ENCODE assay signal across 20 cellular contexts in genomic region chr6:160085713-160086505, GRCh38. TPM values are rescaled to one million over a fixed set of nuclear protein-coding genes. Genes with fewer than 3 reads are reported as not detected.
DNase-seq lines count a peak whose midpoint lies in the region; ATAC-seq and TF ChIP-seq lines count a peak whose summit lies in the region.
"Had no signal": no experiment of that assay in that cellular context is flagged by ENCODE, and none has a peak within 500 bp of the region (broad histone marks: within the 10 kb centered on the region; RNA-seq: fewer than 3 reads in every experiment).

No MANE protein-coding gene starts in this region.

- peaks cover 8% of the 10 kb centered on the region for H3K4me1 Mint-ChIP-seq in activated CD8-positive, alpha-beta memory T cell treated with anti-CD3 and anti-CD28 coated beads, Interleukin-2, amount 10 ng/mL, durations not matched to agents 7 days and 5 days
- H3K4me1 Mint-ChIP-seq in activated naive CD8-positive, alpha-beta T cell treated with anti-CD3 and anti-CD28 coated beads, Interleukin-2, amount 10 ng/mL, durations not matched to agents 7 days and 5 days, result peaks cover 5% of the 10 kb centered on the region
- H3K4me1 Mint-ChIP-seq in stimulated activated naive CD8-positive, alpha-beta T cell treated with anti-CD3 and anti-CD28 coated beads, Interleukin-15, amount 100 ng/mL, for 72 hours, result peaks cover 39% of the 10 kb centered on the region

- H3K36me3 ChIP-seq in mucosa of descending colon (ENCODE audit: low read depth) (peaks cover 15% of the 10 kb centered on the region), mammary epithelial cell (ENCODE audit: insufficient read depth, low read length) (peaks cover 30% of the 10 kb centered on the region)
- H3K36me3 ChIP-seq: ovary had no signal

- peaks cover 66% of the 10 kb centered on the region for H3K36me3 Mint-ChIP-seq in activated CD8-positive, alpha-beta memory T cell treated with anti-CD3 and anti-CD28 coated beads, Interleukin-2, amount 10 ng/mL, durations not matched to agents 7 days and 5 days
- peaks cover 33% of the 10 kb centered on the region for H3K36me3 Mint-ChIP-seq in activated naive CD8-positive, alpha-beta T cell treated with anti-CD3 and anti-CD28 coated beads, Interleukin-2, amount 10 ng/mL, durations not matched to agents 7 days and 5 days

- intact Hi-C loops in mucosa of descending colon (cut with DNase I, micrococcal nuclease) (loop anchor here in 1 of 2 donors (10.0 kb wide), 1 partner anchor 369 kb away; no protein-coding TSS in a partner anchor), mammary epithelial cell (cut with micrococcal nuclease) (loop anchor here (5.0 kb wide), 2 partner anchors 136 to 446 kb away; no protein-coding TSS in a partner anchor)

- no peaks in the 10 kb centered on the region for H3K9me3 Mint-ChIP-seq in activated CD8-positive, alpha-beta memory T cell treated with anti-CD3 and anti-CD28 coated beads, Interleukin-2, amount 10 ng/mL, durations not matched to agents 7 days and 5 days (ENCODE audit: low read depth)
- no peaks in the 10 kb centered on the region for H3K9me3 Mint-ChIP-seq in activated naive CD8-positive, alpha-beta T cell treated with anti-CD3 and anti-CD28 coated beads, Interleukin-2, amount 10 ng/mL, durations not matched to agents 7 days and 5 days
- H3K9me3 Mint-ChIP-seq in stimulated activated naive CD8-positive, alpha-beta T cell treated with anti-CD3 and anti-CD28 coated beads, Interleukin-15, amount 100 ng/mL, for 72 hours, result no peaks in the 10 kb centered on the region

- CTCF ChIA-PET in activated CD8-positive, alpha-beta memory T cell treated with anti-CD3 and anti-CD28 coated beads, Interleukin-2, amount 10 ng/mL, durations not matched to agents 7 days and 5 days (lab: Charles Lee), result no interaction called here
- CTCF ChIA-PET in mammary epithelial cell (lab: Charles Lee; ENCODE audit: low non-redundant PET), result no interaction called here

- no peaks in the 10 kb centered on the region for H3K9me3 ChIP-seq in mucosa of descending colon
- no peaks in the 10 kb centered on the region for H3K9me3 ChIP-seq in mammary epithelial cell (replicated peaks; ENCODE audit: insufficient read depth, low read length)
- H3K9me3 ChIP-seq: ovary, SJCRH30 had no signal

- BruUV-seq in mammary epithelial cell (replicated peaks; lab: Mats Ljungman, UMichigan), result no TSS peak

- H3K27ac ChIP-seq in mammary epithelial cell (ENCODE audit: insufficient read depth, low read depth, low read length), result no peak overlapping the region
- H3K27ac ChIP-seq: BLaER1 treated with 17β-estradiol and CSF1 and Interleukin-3, amounts not matched to agents 10 nM and 100 nM; ovary; PC-9; SJCRH30 had no signal

- POLR2A ChIA-PET in activated naive CD8-positive, alpha-beta T cell treated with anti-CD3 and anti-CD28 coated beads, Interleukin-2, amount 10 ng/mL, durations not matched to agents 7 days and 5 days (lab: Charles Lee), result no interaction called here

- H4K20me1 ChIP-seq in mammary epithelial cell (ENCODE audit: insufficient read depth, low read length), result no peaks in the 10 kb centered on the region

- H3K9ac ChIP-seq in mammary epithelial cell (ENCODE audit: insufficient read depth, low read length), result no peak overlapping the region
- H3K9ac ChIP-seq: BLaER1 treated with 17β-estradiol and CSF1 and Interleukin-3, amounts not matched to agents 10 nM and 100 nM had no signal

- H3K27me3 Mint-ChIP-seq in activated CD8-positive, alpha-beta memory T cell treated with anti-CD3 and anti-CD28 coated beads, Interleukin-2, amount 10 ng/mL, durations not matched to agents 7 days and 5 days, result no peaks in the 10 kb centered on the region
- H3K27me3 Mint-ChIP-seq in activated naive CD8-positive, alpha-beta T cell treated with anti-CD3 and anti-CD28 coated beads, Interleukin-2, amount 10 ng/mL, durations not matched to agents 7 days and 5 days, result no peaks in the 10 kb centered on the region
- H3K27me3 Mint-ChIP-seq in stimulated activated naive CD8-positive, alpha-beta T cell treated with anti-CD3 and anti-CD28 coated beads, Interleukin-15, amount 100 ng/mL, for 72 hours, result no peaks in the 10 kb centered on the region

- H3K4me3 Mint-ChIP-seq in activated CD8-positive, alpha-beta memory T cell treated with anti-CD3 and anti-CD28 coated beads, Interleukin-2, amount 10 ng/mL, durations not matched to agents 7 days and 5 days, result no peak overlapping the region
- no peak overlapping the region for H3K4me3 Mint-ChIP-seq in activated naive CD8-positive, alpha-beta T cell treated with anti-CD3 and anti-CD28 coated beads, Interleukin-2, amount 10 ng/mL, durations not matched to agents 7 days and 5 days
- H3K4me3 Mint-ChIP-seq in stimulated activated naive CD8-positive, alpha-beta T cell treated with anti-CD3 and anti-CD28 coated beads, Interleukin-15, amount 100 ng/mL, for 72 hours, result no peak overlapping the region
- H3K4me3 Mint-ChIP-seq: H9 had no signal

- no peak overlapping the region for H3K4me2 ChIP-seq in mammary epithelial cell (ENCODE audit: insufficient read depth, low read depth, low read length)
- H3K4me2 ChIP-seq: BLaER1 treated with 17β-estradiol and CSF1 and Interleukin-3, amounts not matched to agents 10 nM and 100 nM; PC-9 had no signal

- no peaks in the 10 kb centered on the region for H3K27me3 ChIP-seq in mammary epithelial cell (ENCODE audit: insufficient read depth, low read length)
- H3K27me3 ChIP-seq: BLaER1 treated with 17β-estradiol and CSF1 and Interleukin-3, amounts not matched to agents 10 nM and 100 nM; ovary; SJCRH30 had no signal

- ATAC-seq in activated CD8-positive, alpha-beta memory T cell treated with anti-CD3 and anti-CD28 coated beads, Interleukin-2, amount 10 ng/mL, durations not matched to agents 7 days and 5 days, result no peak
- ATAC-seq in activated naive CD8-positive, alpha-beta T cell treated with anti-CD3 and anti-CD28 coated beads, Interleukin-2, amount 10 ng/mL, durations not matched to agents 7 days and 5 days (ENCODE audit: low read depth), result no peak
- ATAC-seq in mucosa of descending colon, result peak; percentile 75
- peak; percentile 46 for ATAC-seq in stimulated activated naive CD8-positive, alpha-beta T cell treated with anti-CD3 and anti-CD28 coated beads, Interleukin-15, amount 100 ng/mL, for 72 hours
- ATAC-seq: left cardiac atrium, sciatic nerve had no signal

- no peak for TF ChIP-seq CTCF in mucosa of descending colon (IDR thresholded peaks at IDR 0.05)
- no peak for TF ChIP-seq CTCF in mammary epithelial cell (conservative IDR thresholded peaks at IDR 0.05 in 1 of 2, IDR thresholded peaks at IDR 0.05 in 1 of 2; ENCODE audit: extremely low read depth in 1 of 2, insufficient read depth in 1 of 2, low read depth in 1 of 2, low read length in 2 of 2)

- in situ Hi-C loops in mammary epithelial cell (cut with MboI; ENCODE audit: low sequenced_read_pairs in 2 of 2), result no loop called here

- peaks cover 3% of the 10 kb centered on the region for H3K4me1 ChIP-seq in mucosa of descending colon (ENCODE audit: low read depth)
- no peaks in the 10 kb centered on the region for H3K4me1 ChIP-seq in mammary epithelial cell (ENCODE audit: insufficient read depth, low read length)
- H3K4me1 ChIP-seq: SJCRH30 had no signal

- no peak overlapping the region for H3K4me3 ChIP-seq in mucosa of descending colon
- H3K4me3 ChIP-seq in mammary epithelial cell (replicated peaks in 1 of 3; ENCODE audit: insufficient read depth in 1 of 3, low read depth in 2 of 3, low read length in 3 of 3), result no peak overlapping the region
- H3K4me3 ChIP-seq: BLaER1 treated with 17β-estradiol and CSF1 and Interleukin-3, amounts not matched to agents 10 nM and 100 nM; ovary; PC-9; SJCRH30 had no signal

- H2AFZ ChIP-seq in mammary epithelial cell (ENCODE audit: low read depth, low read length), result no peak overlapping the region
- H2AFZ ChIP-seq: PC-9 had no signal

- DNase-seq in activated CD8-positive, alpha-beta memory T cell treated with anti-CD3 and anti-CD28 coated beads, Interleukin-2, amount 10 ng/mL, durations not matched to agents 7 days and 5 days, result no peak
- DNase-seq in activated CD8-positive, alpha-beta memory T cell treated with anti-CD3 and anti-CD28 coated beads, Interleukin-2, amount 50 U/mL, for 4 hours, result no peak
- no peak for DNase-seq in activated naive CD8-positive, alpha-beta T cell treated with anti-CD3 and anti-CD28 coated beads, Interleukin-2, amount 10 ng/mL, durations not matched to agents 7 days and 5 days
- peak; percentile 73 to 85 (median 75) for DNase-seq in mucosa of descending colon
- no peak for DNase-seq in stimulated activated naive CD8-positive, alpha-beta T cell treated with anti-CD3 and anti-CD28 coated beads, Interleukin-15, amount 100 ng/mL, for 72 hours
- no peak for DNase-seq in stimulated activated CD4-positive, alpha-beta T cell treated with anti-CD3 and anti-CD28 coated beads, Interleukin-4, amount 100 ng/mL, for 4 hours
- no peak for DNase-seq in mammary epithelial cell
- no peak for DNase-seq in hippocampal formation (lab: John Stamatoyannopoulos, UW)
- DNase-seq: activated CD4-positive, CD25-positive, alpha-beta regulatory T cell treated with anti-CD3 and anti-CD28 coated beads, Interleukin-2, amount 50 U/mL, for 72 hours; activated naive CD4-positive, alpha-beta T cell treated with Interleukin-2 at 50 U/mL for 16 hours; DMS153; GF-D8; H9; left cardiac atrium; NCI-H1105 treated with DMSO at 0.1 percent for 48 hours; ovary; PC-9 had no signal

- WGBS in mammary epithelial cell (ENCODE audit: low coverage, missing lambda C conversion rate), result 92% methylated on average over 15 of the region's 15 CpGs

- H3K79me2 ChIP-seq in mammary epithelial cell (ENCODE audit: insufficient read depth, low read length), result no peaks in the 10 kb centered on the region

- dilution Hi-C loops in mammary epithelial cell (cut with HindIII; ENCODE audit: low sequenced_read_pairs), result no loop called here

- H3K27ac Mint-ChIP-seq in activated CD8-positive, alpha-beta memory T cell treated with anti-CD3 and anti-CD28 coated beads, Interleukin-2, amount 10 ng/mL, durations not matched to agents 7 days and 5 days, result peak overlapping the region; percentile 16
- peak overlapping the region; percentile 30 for H3K27ac Mint-ChIP-seq in activated naive CD8-positive, alpha-beta T cell treated with anti-CD3 and anti-CD28 coated beads, Interleukin-2, amount 10 ng/mL, durations not matched to agents 7 days and 5 days
- H3K27ac Mint-ChIP-seq in stimulated activated naive CD8-positive, alpha-beta T cell treated with anti-CD3 and anti-CD28 coated beads, Interleukin-15, amount 100 ng/mL, for 72 hours, result peak overlapping the region; percentile 71 to 78
- H3K27ac Mint-ChIP-seq: H9 had no signal

RNA-seq across cellular contexts. Expression of gene SLC22A1, which starts 35.7 kb away (rescaled TPM):
- total RNA-seq in activated CD8-positive, alpha-beta memory T cell treated with anti-CD3 and anti-CD28 coated beads, Interleukin-2, amount 10 ng/mL, durations not matched to agents 7 days and 5 days, result 1 to 10 TPM in 1 of 2 experiments, under 1 TPM in 1; 0.82 to 1.6 TPM
- 1 to 10 TPM; 1.2 to 1.8 TPM for total RNA-seq in activated naive CD8-positive, alpha-beta T cell treated with anti-CD3 and anti-CD28 coated beads, Interleukin-2, amount 10 ng/mL, durations not matched to agents 7 days and 5 days
- total RNA-seq in mucosa of descending colon (1 to 10 TPM; 1.9 to 2.4 (median 2.4) TPM), mammary epithelial cell (1 to 10 TPM; 2.5 to 3.4 TPM)
- polyA plus RNA-seq in mammary epithelial cell, result 0.08 TPM
- not detected for polyA minus RNA-seq in mammary epithelial cell
- total RNA-seq: PC-9 had no signal

Comparison
In these comparisons a context has a peak if more than half of its experiments do, and no peak if none do; other contexts are left out.
1. ATAC-seq: peak in mucosa of descending colon (single experiment) and stimulated activated naive CD8-positive, alpha-beta T cell treated with anti-CD3 and anti-CD28 coated beads, Interleukin-15, amount 100 ng/mL, for 72 hours (single experiment); none in activated CD8-positive, alpha-beta memory T cell treated with anti-CD3 and anti-CD28 coated beads, Interleukin-2, amount 10 ng/mL, durations not matched to agents 7 days and 5 days (single experiment) and activated naive CD8-positive, alpha-beta T cell treated with anti-CD3 and anti-CD28 coated beads, Interleukin-2, amount 10 ng/mL, durations not matched to agents 7 days and 5 days (single experiment).
2. DNase-seq: peak in mucosa of descending colon (3 of 3); none in activated CD8-positive, alpha-beta memory T cell treated with anti-CD3 and anti-CD28 coated beads, Interleukin-2, amount 10 ng/mL, durations not matched to agents 7 days and 5 days (single experiment), activated CD8-positive, alpha-beta memory T cell treated with anti-CD3 and anti-CD28 coated beads, Interleukin-2, amount 50 U/mL, for 4 hours (single experiment), activated naive CD8-positive, alpha-beta T cell treated with anti-CD3 and anti-CD28 coated beads, Interleukin-2, amount 10 ng/mL, durations not matched to agents 7 days and 5 days (single experiment), stimulated activated naive CD8-positive, alpha-beta T cell treated with anti-CD3 and anti-CD28 coated beads, Interleukin-15, amount 100 ng/mL, for 72 hours (0 of 2), stimulated activated CD4-positive, alpha-beta T cell treated with anti-CD3 and anti-CD28 coated beads, Interleukin-4, amount 100 ng/mL, for 4 hours (0 of 2), mammary epithelial cell (single experiment) and hippocampal formation (0 of 2).
3. H3K27ac Mint-ChIP-seq: peak in every context shown above with its lines; median percentile 74 in stimulated activated naive CD8-positive, alpha-beta T cell treated with anti-CD3 and anti-CD28 coated beads, Interleukin-15, amount 100 ng/mL, for 72 hours; 30 in activated naive CD8-positive, alpha-beta T cell treated with anti-CD3 and anti-CD28 coated beads, Interleukin-2, amount 10 ng/mL, durations not matched to agents 7 days and 5 days; 16 in activated CD8-positive, alpha-beta memory T cell treated with anti-CD3 and anti-CD28 coated beads, Interleukin-2, amount 10 ng/mL, durations not matched to agents 7 days and 5 days.